17 cellular contexts compared by ENCODE assay signal in the genomic region with DNA sequence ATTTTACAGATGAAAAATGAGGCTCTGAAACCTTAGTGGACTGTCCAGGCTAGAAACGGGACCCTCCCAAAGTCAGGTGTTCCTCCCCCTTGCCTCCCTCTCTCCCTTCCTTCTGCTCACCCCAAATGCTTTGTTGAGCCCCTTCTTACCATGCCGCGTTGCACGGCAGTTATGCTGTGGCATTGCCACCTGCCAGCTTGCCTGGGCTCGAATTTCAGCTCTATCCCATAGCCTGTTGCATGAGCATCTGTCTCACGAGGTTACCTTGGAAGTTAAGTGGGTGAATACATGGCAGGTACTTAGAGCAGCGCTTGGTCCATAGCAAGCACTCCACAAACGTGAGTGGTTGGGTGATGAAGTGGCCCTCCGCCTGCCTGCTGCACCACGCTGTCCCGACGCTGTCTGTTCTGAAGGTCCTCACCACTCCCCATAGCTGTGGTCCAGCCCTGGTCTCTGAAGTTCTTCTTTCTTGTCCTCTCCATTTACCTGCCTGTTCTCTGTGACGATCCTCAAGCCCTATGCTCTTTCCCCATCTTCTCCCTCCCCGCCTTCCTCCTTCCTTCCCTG.
A peak's percentile ranks its signal among the peaks of the same experiment; 100 is the strongest.
DNase-seq lines count a peak whose midpoint lies in the region; ATAC-seq lines count a peak whose summit lies in the region.
"Had no signal": no experiment of that assay in that cellular context is flagged by ENCODE, and none has a peak within 500 bp of the region (broad histone marks: within the 10 kb centered on the region; RNA-seq: fewer than 3 reads in every experiment).

No MANE protein-coding gene starts in this region.

- H3K79me2 ChIP-seq in trophoblast cell (ENCODE audit: control insufficient read depth, insufficient read depth, low read length, poor library complexity), result peaks cover 2% of the 10 kb centered on the region

- H2BK5ac ChIP-seq in trophoblast cell (ENCODE audit: low read depth, low read length, poor library complexity), result no peak overlapping the region

- H4K12ac ChIP-seq in trophoblast cell (ENCODE audit: low read depth, low read length), result no peak overlapping the region

- H2BK120ac ChIP-seq in trophoblast cell (ENCODE audit: insufficient read depth, low read length, poor library complexity), result no peak overlapping the region

- no peak overlapping the region for H3K23ac ChIP-seq in trophoblast cell (ENCODE audit: low read length)

- no peak overlapping the region for H3K4me3 ChIP-seq in trophoblast cell (ENCODE audit: low read depth, low read length)
- H3K4me3 ChIP-seq: colonic mucosa, mucosa of descending colon, ovary had no signal

- intact Hi-C loops in Right ventricle myocardium superior (cut with DNase I), result no loop called here

- no peak overlapping the region for H3K14ac ChIP-seq in trophoblast cell (ENCODE audit: low read length)

- DNase-seq in DMS 273 (lab: John Stamatoyannopoulos, UW; ENCODE audit: unreplicated experiment) (peak; percentile 19), DMS 273 treated with DMSO at 0.1 percent for 48 hours (lab: John Stamatoyannopoulos, UW) (no peak), NCI-H345 (lab: John Stamatoyannopoulos, UW) (peak; percentile 94), Right ventricle myocardium superior (no peak), Kasumi-1 (lab: John Stamatoyannopoulos, UW) (no peak), SIG-M5 (lab: John Stamatoyannopoulos, UW) (no peak), hepatic stellate cell (ENCODE audit: low spot score) (no peak), trophoblast cell (no peak)
- DNase-seq: activated effector memory CD4-positive, alpha-beta T cell treated with Interleukin-2 at 50 U/mL for 16 hours; amygdala; colonic mucosa; erythroblast; mucosa of descending colon; OCI-M1; ovary had no signal

- no CpG with 5 or more reads among the region's 14 CpGs for WGBS in trophoblast cell (ENCODE audit: extremely low coverage, insufficient coverage, insufficient read length)

- no peak overlapping the region for H3K4me2 ChIP-seq in trophoblast cell (ENCODE audit: low read length)

- H4K91ac ChIP-seq in trophoblast cell (ENCODE audit: low read depth, low read length), result no peak overlapping the region

- H2AFZ ChIP-seq in trophoblast cell (ENCODE audit: insufficient read depth, low read length, poor library complexity), result no peak overlapping the region

- no peaks in the 10 kb centered on the region for H3K36me3 ChIP-seq in trophoblast cell (ENCODE audit: control insufficient read depth in 1 of 2, insufficient read depth in 2 of 2, low read length in 2 of 2)
- H3K36me3 ChIP-seq: colonic mucosa, ovary had no signal

- H3K79me1 ChIP-seq in trophoblast cell (ENCODE audit: low read length), result peaks cover 16% of the 10 kb centered on the region

- no peak overlapping the region for H4K8ac ChIP-seq in trophoblast cell (ENCODE audit: low read depth, low read length)

- no peak overlapping the region for H3K27ac ChIP-seq in trophoblast cell (ENCODE audit: low read depth, low read length)
- H3K27ac ChIP-seq: 22Rv1, colonic mucosa, ovary, VCaP had no signal

- no peak overlapping the region for H2AK5ac ChIP-seq in trophoblast cell (ENCODE audit: low read length)

- H3K9ac ChIP-seq in trophoblast cell (ENCODE audit: low read length), result no peak overlapping the region

- peaks cover 45 to 55% of the 10 kb centered on the region in 2 experiments for H3K4me1 ChIP-seq in trophoblast cell (ENCODE audit: control insufficient read depth in 1 of 2, insufficient read depth in 2 of 2, low read length in 2 of 2)
- H3K4me1 ChIP-seq: colonic mucosa had no signal

- no peak overlapping the region for H3K18ac ChIP-seq in trophoblast cell (ENCODE audit: low read length)

- H2BK12ac ChIP-seq in trophoblast cell (ENCODE audit: low read length), result no peak overlapping the region

- no peaks in the 10 kb centered on the region for H3K27me3 ChIP-seq in trophoblast cell (ENCODE audit: insufficient read depth, low read length)
- H3K27me3 ChIP-seq: colonic mucosa, ovary had no signal

- H3K9me3 ChIP-seq in trophoblast cell (ENCODE audit: insufficient read depth, low read depth, low read length), result peaks cover 6% of the 10 kb centered on the region
- H3K9me3 ChIP-seq: colonic mucosa, mucosa of descending colon, ovary had no signal

- ATAC-seq in Right ventricle myocardium superior (ENCODE audit: poor library complexity), result peak; percentile 58
- ATAC-seq: mucosa of descending colon had no signal

- no peak overlapping the region for H3K4ac ChIP-seq in trophoblast cell (ENCODE audit: low read depth, low read length)

Comparison
In these comparisons a context has a peak if more than half of its experiments do, and no peak if none do; other contexts are left out.
1. DNase-seq: peak in DMS 273 (single experiment) and NCI-H345 (single experiment); none in DMS 273 treated with DMSO at 0.1 percent for 48 hours (single experiment), Right ventricle myocardium superior (single experiment), Kasumi-1 (0 of 2), SIG-M5 (single experiment), hepatic stellate cell (single experiment) and trophoblast cell (0 of 2).